9 cellular contexts compared by ENCODE assay signal in the genomic region with DNA sequence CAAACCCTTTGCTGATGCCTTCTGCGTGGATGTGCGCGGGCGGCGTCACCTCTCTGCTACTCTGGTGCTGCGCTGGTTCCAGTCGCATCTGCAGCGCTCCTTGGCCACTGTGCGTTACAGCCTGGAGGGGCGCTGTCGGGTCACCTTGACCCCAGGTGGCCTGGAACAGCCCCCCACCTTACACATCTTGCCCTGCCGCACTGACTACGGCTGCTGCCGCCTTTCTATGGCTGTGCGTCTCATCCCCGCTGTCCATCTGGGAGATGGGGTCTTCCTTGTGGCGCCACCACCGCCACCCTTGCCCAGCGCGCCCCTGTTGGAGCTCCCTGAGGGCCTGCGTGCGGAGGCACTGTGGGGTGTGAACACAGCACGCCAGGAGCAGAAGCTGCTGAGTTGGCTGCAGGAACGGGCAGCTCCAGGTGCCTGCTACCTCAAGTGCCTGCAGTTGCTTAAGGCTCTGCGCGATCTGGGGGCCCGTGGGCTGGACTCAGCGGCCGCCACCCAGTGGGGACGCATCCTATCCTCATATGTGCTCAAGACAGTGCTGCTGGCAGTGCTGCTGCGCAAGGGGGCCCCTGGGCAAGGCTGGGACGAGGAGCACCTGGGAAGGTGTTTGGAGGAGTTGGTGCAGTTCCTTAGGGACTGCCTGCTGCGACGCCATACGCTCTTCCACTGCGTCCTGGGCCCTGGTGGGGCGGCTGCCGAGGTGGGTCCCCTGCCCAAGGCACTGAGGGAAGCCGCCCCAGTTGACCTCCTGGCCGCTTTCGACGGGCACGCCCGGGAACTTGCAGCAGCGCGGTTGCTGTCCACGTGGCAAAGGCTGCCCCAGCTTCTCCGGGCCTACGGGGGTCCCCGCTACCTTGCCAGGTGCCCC. TPM values are rescaled to one million over a fixed set of nuclear protein-coding genes. Genes with fewer than 3 reads are reported as not detected.
DNase-seq lines count a peak whose midpoint lies in the region; ATAC-seq and TF ChIP-seq lines count a peak whose summit lies in the region.
"Had no signal": no experiment of that assay in that cellular context is flagged by ENCODE, and none has a peak within 500 bp of the region (broad histone marks: within the 10 kb centered on the region; RNA-seq: fewer than 3 reads in every experiment).

No MANE protein-coding gene starts in this region.

- intact Hi-C loops in ascending aorta (cut with DNase I), result loop anchor here (5.0 kb wide), 1 partner anchor 313 kb away; the partner anchor contains the start of gene ARL6IP1

- H3K9me3 ChIP-seq in ascending aorta (no peaks in the 10 kb centered on the region), right atrium auricular region (no peaks in the 10 kb centered on the region)

- H3K4me3 ChIP-seq in ascending aorta (peak overlapping the region; percentile 75 to 92), right atrium auricular region (peak overlapping the region; percentile 50 to 79), skeletal muscle cell (ENCODE audit: low read depth, low read length) (peak overlapping the region; percentile 61)

- H3K27ac ChIP-seq in ascending aorta (peak overlapping the region; percentile 98 to 99), right atrium auricular region (peak overlapping the region; percentile 87 to 91)

- ATAC-seq in HG03520 (IDR thresholded peaks at IDR 0.05; ENCODE audit: unreplicated experiment) (no peak), HG03571 (IDR thresholded peaks at IDR 0.05; ENCODE audit: unreplicated experiment) (no peak)

- H3K36me3 ChIP-seq in ascending aorta (peaks cover 9 to 28% of the 10 kb centered on the region in 2 donors), right atrium auricular region (peaks cover 14% of the 10 kb centered on the region)

- H3K4me1 ChIP-seq in ascending aorta (peaks cover 12 to 49% of the 10 kb centered on the region in 2 donors), right atrium auricular region (peaks cover 0 to 66% of the 10 kb centered on the region in 2 donors)

- no peaks in the 10 kb centered on the region for H3K27me3 ChIP-seq in ascending aorta
- H3K27me3 ChIP-seq in right atrium auricular region, result no peaks in the 10 kb centered on the region

- DNase-seq in GM20000 (ENCODE audit: low spot score) (no peak), ascending aorta (ENCODE audit: low spot score in 2 of 2) (no peak), right atrium auricular region (ENCODE audit: low spot score) (no peak), skeletal muscle cell (ENCODE audit: low read depth) (no peak), cerebellar nuclear complex (lab: John Stamatoyannopoulos, UW) (no peak)
- DNase-seq in stimulated activated CD4-positive, alpha-beta T cell treated with anti-CD3 and anti-CD28 coated beads, Interleukin-12 subunit alpha, Interleukin-12 subunit beta, amount 100 ng/mL, for 4 hours, result no peak
- DNase-seq: NCI-H2107 had no signal

- TF ChIP-seq CTCF in GM20000 (IDR thresholded peaks at IDR 0.05; ENCODE audit: extremely low read depth, missing control alignments), result peak; percentile 2
- peak in 1 of 3 experiments; percentile 28 for TF ChIP-seq CTCF in ascending aorta (IDR thresholded peaks at IDR 0.05)
- peak; percentile 15 to 55 for TF ChIP-seq CTCF in right atrium auricular region (IDR thresholded peaks at IDR 0.05)

RNA-seq across cellular contexts. Expression of gene ITPRIPL2, which starts 1.6 kb away (rescaled TPM):
- total RNA-seq in ascending aorta (94.5 TPM), right atrium auricular region (10 to 100 TPM; 17.5 to 40.2 TPM)

RNA-seq across cellular contexts. Expression of gene COQ7, which starts 48.0 kb away (rescaled TPM):
- total RNA-seq in ascending aorta (3.1 TPM), right atrium auricular region (10 to 100 TPM; 19.6 to 27.3 TPM)

RNA-seq across cellular contexts. Expression of gene SYT17, which starts 52.7 kb away (rescaled TPM):
- total RNA-seq in ascending aorta (2.4 TPM), right atrium auricular region (1 to 10 TPM in 1 of 2 donors, under 1 TPM in 1; 0.22 to 1.8 TPM)
